In the genomic region with DNA sequence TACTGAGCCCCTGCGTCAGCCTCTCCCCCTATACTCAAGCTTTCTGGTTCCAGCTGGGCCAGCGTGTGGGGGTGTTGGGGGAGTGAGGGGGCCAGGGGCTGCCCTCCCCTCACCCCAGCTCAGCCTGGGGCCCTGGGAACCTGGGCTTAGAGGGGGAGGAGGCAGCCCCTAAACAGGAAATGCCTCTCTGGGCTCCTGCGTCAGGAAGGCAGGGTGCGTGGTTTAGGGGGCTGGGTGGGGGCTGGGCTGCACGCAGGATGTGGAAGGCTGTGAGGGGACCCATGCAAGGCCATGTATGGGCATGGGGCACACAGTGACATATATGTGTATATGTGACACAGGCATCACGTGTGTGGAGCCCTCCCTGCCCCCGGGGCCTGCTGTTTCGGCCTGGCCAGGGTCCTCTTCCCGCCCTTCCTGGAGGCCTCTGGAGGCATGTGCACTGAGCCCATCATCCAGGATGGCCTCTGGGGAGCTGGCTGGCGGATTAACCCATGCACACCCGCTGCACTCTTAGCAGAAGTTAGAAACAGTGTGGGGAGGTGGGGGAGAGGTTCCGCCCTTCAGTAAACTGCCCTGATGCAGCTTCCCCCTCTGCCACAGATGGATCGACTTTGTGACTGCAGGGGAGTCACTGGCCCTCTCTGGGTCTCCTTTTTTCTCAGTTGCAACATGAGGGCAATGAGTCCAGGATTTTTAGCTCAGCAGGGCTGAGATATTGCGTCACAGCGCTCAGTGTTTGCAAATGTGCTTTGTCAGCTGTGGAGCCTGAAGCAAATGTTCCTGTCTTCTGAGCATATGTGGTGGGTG, we compare ENCODE assay signal across 9 cellular contexts. TPM values are rescaled to one million over a fixed set of nuclear protein-coding genes. Genes with fewer than 3 reads are reported as not detected.
DNase-seq lines count a peak whose midpoint lies in the region; ATAC-seq lines count a peak whose summit lies in the region.
"Had no signal": no experiment of that assay in that cellular context is flagged by ENCODE, and none has a peak within 500 bp of the region (broad histone marks: within the 10 kb centered on the region; RNA-seq: fewer than 3 reads in every experiment).

No MANE protein-coding gene starts in this region.

- no peak overlapping the region for H3K4me3 Mint-ChIP-seq in T-helper 2 cell treated with Interferon-gamma antibody and Interleukin-4, amounts not matched to agents 5 μg/mL and 100 μg/mL, for 36 hours
- H3K4me3 Mint-ChIP-seq in naive thymus-derived CD4-positive, alpha-beta T cell = peak overlapping the region; percentile 45 to 89 (median 83)

- H3K9me3 Mint-ChIP-seq in T-helper 2 cell treated with Interferon-gamma antibody and Interleukin-4, amounts not matched to agents 5 μg/mL and 100 μg/mL, for 36 hours = peaks cover 8% of the 10 kb centered on the region
- H3K9me3 Mint-ChIP-seq in naive thymus-derived CD4-positive, alpha-beta T cell = peaks cover 0 to 5% (median 0%) of the 10 kb centered on the region in 11 donors

- peaks cover 25% of the 10 kb centered on the region for H3K4me1 ChIP-seq in effector memory CD4-positive, alpha-beta T cell (ENCODE audit: control insufficient read depth, insufficient read depth, low read length, poor library complexity, severe bottlenecking)
- peaks cover 31 to 60% of the 10 kb centered on the region in 2 donors for H3K4me1 ChIP-seq in naive thymus-derived CD4-positive, alpha-beta T cell (ENCODE audit: control insufficient read depth in 2 of 2, insufficient read depth in 2 of 2, low read length in 2 of 2)

- intact Hi-C loops in naive thymus-derived CD4-positive, alpha-beta T cell (cut with micrococcal nuclease) = loop anchor here in 1 of 2 donors (1.0 to 5.0 kb wide), 3 partner anchors 10 to 1189 kb away; a partner anchor contains a TSS

- peak; percentile 93 for ATAC-seq in naive thymus-derived CD4-positive, alpha-beta T cell
- no peak for ATAC-seq in HG03095 (IDR thresholded peaks at IDR 0.05; ENCODE audit: unreplicated experiment)

- no peaks in the 10 kb centered on the region for H3K27me3 ChIP-seq in effector memory CD4-positive, alpha-beta T cell (replicated peaks; ENCODE audit: control insufficient read depth, insufficient read depth, low read length, poor library complexity, severe bottlenecking)
- H3K27me3 ChIP-seq in naive thymus-derived CD4-positive, alpha-beta T cell (ENCODE audit: control insufficient read depth in 2 of 2, insufficient read depth in 2 of 2, low read length in 2 of 2) = no peaks in the 10 kb centered on the region

- H3K4me1 Mint-ChIP-seq in T-helper 2 cell treated with Interferon-gamma antibody and Interleukin-4, amounts not matched to agents 5 μg/mL and 100 μg/mL, for 36 hours (ENCODE audit: low read depth) = peaks cover 25% of the 10 kb centered on the region
- H3K4me1 Mint-ChIP-seq in naive thymus-derived CD4-positive, alpha-beta T cell = peaks cover 39 to 78% (median 63%) of the 10 kb centered on the region in 7 donors

- POLR2A ChIA-PET in naive thymus-derived CD4-positive, alpha-beta T cell (lab: Charles Lee) = interaction anchor here (0.6 to 2.9 kb wide), 17 partner anchors 9 to 894 kb away, joined by 3 to 26 read pairs (median 4); a partner anchor contains a TSS

- DNase-seq in activated CD4-positive, alpha-beta T cell treated with anti-CD3 and anti-CD28 coated beads for 48 hours = peak; percentile 51
- no peak for DNase-seq in activated CD4-positive, alpha-beta T cell treated with anti-CD3 and anti-CD28 coated beads for 1 hour
- no peak for DNase-seq in T-helper 2 cell treated with Interferon-gamma antibody and Interleukin-4, amounts not matched to agents 5 μg/mL and 100 μg/mL, for 36 hours (ENCODE audit: low spot score)
- peak in 1 of 3 donors; percentile 10 for DNase-seq in effector memory CD4-positive, alpha-beta T cell
- peak in 7 of 9 donors; percentile 79 to 96 (median 86) for DNase-seq in naive thymus-derived CD4-positive, alpha-beta T cell
- DNase-seq in NCI-H1092 (lab: John Stamatoyannopoulos, UW) (no peak), DMS114 treated with DMSO at 0.1 percent for 48 hours (lab: John Stamatoyannopoulos, UW; ENCODE audit: unreplicated experiment) (no peak)

- peaks cover 7% of the 10 kb centered on the region for H3K27me3 Mint-ChIP-seq in T-helper 2 cell treated with Interferon-gamma antibody and Interleukin-4, amounts not matched to agents 5 μg/mL and 100 μg/mL, for 36 hours (ENCODE audit: low read depth)
- H3K27me3 Mint-ChIP-seq in naive thymus-derived CD4-positive, alpha-beta T cell = peaks cover 0 to 9% (median 0%) of the 10 kb centered on the region in 5 donors

- no peaks in the 10 kb centered on the region for H3K36me3 ChIP-seq in effector memory CD4-positive, alpha-beta T cell (ENCODE audit: control insufficient read depth, insufficient read depth, low read length)
- no peaks in the 10 kb centered on the region for H3K36me3 ChIP-seq in naive thymus-derived CD4-positive, alpha-beta T cell (ENCODE audit: control insufficient read depth in 2 of 3, insufficient read depth in 3 of 3, low read length in 3 of 3)

- H3K4me3 ChIP-seq in effector memory CD4-positive, alpha-beta T cell (ENCODE audit: insufficient read depth, low read depth, low read length, poor library complexity, severe bottlenecking) = no peak overlapping the region
- H3K4me3 ChIP-seq in naive thymus-derived CD4-positive, alpha-beta T cell (ENCODE audit: low read length) = peak overlapping the region; percentile 54

- H3K36me3 Mint-ChIP-seq in T-helper 2 cell treated with Interferon-gamma antibody and Interleukin-4, amounts not matched to agents 5 μg/mL and 100 μg/mL, for 36 hours (ENCODE audit: low read depth) = no peaks in the 10 kb centered on the region
- H3K36me3 Mint-ChIP-seq in naive thymus-derived CD4-positive, alpha-beta T cell = peaks cover 0 to 12% (median 0%) of the 10 kb centered on the region in 5 donors

- H3K27ac Mint-ChIP-seq in T-helper 2 cell treated with Interferon-gamma antibody and Interleukin-4, amounts not matched to agents 5 μg/mL and 100 μg/mL, for 36 hours = peak overlapping the region; percentile 22
- H3K27ac Mint-ChIP-seq in naive thymus-derived CD4-positive, alpha-beta T cell = peak overlapping the region; percentile 88 to 100 (median 99)

- peak overlapping the region; percentile 67 for H3K27ac ChIP-seq in effector memory CD4-positive, alpha-beta T cell (ENCODE audit: insufficient read depth, low read length, poor library complexity, severe bottlenecking)
- H3K27ac ChIP-seq in naive thymus-derived CD4-positive, alpha-beta T cell (ENCODE audit: low read depth, low read length) = peak overlapping the region; percentile 99

- CTCF ChIA-PET in naive thymus-derived CD4-positive, alpha-beta T cell (lab: Charles Lee) = interaction anchor here (1.0 to 2.1 kb wide), 3 partner anchors 9 to 69 kb away, joined by 3 to 14 read pairs (median 4); no protein-coding TSS in a partner anchor

- H3K9me3 ChIP-seq in effector memory CD4-positive, alpha-beta T cell (ENCODE audit: control insufficient read depth, low read length) = no peaks in the 10 kb centered on the region
- H3K9me3 ChIP-seq in naive thymus-derived CD4-positive, alpha-beta T cell (ENCODE audit: control insufficient read depth in 2 of 3, low read length in 3 of 3) = no peaks in the 10 kb centered on the region

RNA-seq across cellular contexts. Expression of a gene that starts 1.1 kb away (rescaled TPM):
- 1 to 10 TPM in 4 of 5 experiments, under 1 TPM in 1; 0.36 to 4.6 (median 1.8) TPM for total RNA-seq in naive thymus-derived CD4-positive, alpha-beta T cell
- polyA plus RNA-seq in naive thymus-derived CD4-positive, alpha-beta T cell = 10 to 100 TPM; 10.6 to 10.9 TPM

RNA-seq across cellular contexts. Expression of a gene that starts 18.3 kb away (rescaled TPM):
- total RNA-seq in naive thymus-derived CD4-positive, alpha-beta T cell = 10 to 100 TPM in 3 of 5 experiments, 1 to 10 TPM in 2; 1.4 to 22.9 (median 12.3) TPM
- polyA plus RNA-seq in naive thymus-derived CD4-positive, alpha-beta T cell = 1 to 10 TPM; 2.6 to 9.1 TPM

RNA-seq across cellular contexts. Expression of a gene that starts 26.3 kb away (rescaled TPM):
- under 1 TPM in 2 of 5 experiments, not detected in 3; 0.11 to 0.29 TPM for total RNA-seq in naive thymus-derived CD4-positive, alpha-beta T cell
- polyA plus RNA-seq in naive thymus-derived CD4-positive, alpha-beta T cell = not detected
- total RNA-seq: Daoy had no signal

RNA-seq across cellular contexts. Expression of a gene that starts 26.9 kb away (rescaled TPM):
- 10 to 100 TPM; 35.9 to 50.8 (median 48.4) TPM for total RNA-seq in naive thymus-derived CD4-positive, alpha-beta T cell
- polyA plus RNA-seq in naive thymus-derived CD4-positive, alpha-beta T cell = 10 to 100 TPM; 56.7 to 73.5 TPM

RNA-seq across cellular contexts. Expression of a gene that starts 29.0 kb away (rescaled TPM):
- total RNA-seq in naive thymus-derived CD4-positive, alpha-beta T cell = 10 to 100 TPM; 25.0 to 66.2 (median 33.3) TPM
- polyA plus RNA-seq in naive thymus-derived CD4-positive, alpha-beta T cell = 10 to 100 TPM; 49.3 to 49.5 TPM

Comparison
In these comparisons a context has a peak if more than half of its experiments do, and no peak if none do; other contexts are left out.
1. DNase-seq: peak in activated CD4-positive, alpha-beta T cell treated with anti-CD3 and anti-CD28 coated beads for 48 hours (single experiment) and naive thymus-derived CD4-positive, alpha-beta T cell (7 of 9); none in activated CD4-positive, alpha-beta T cell treated with anti-CD3 and anti-CD28 coated beads for 1 hour (single experiment), T-helper 2 cell treated with Interferon-gamma antibody and Interleukin-4, amounts not matched to agents 5 μg/mL and 100 μg/mL, for 36 hours (single experiment), NCI-H1092 (single experiment) and DMS114 treated with DMSO at 0.1 percent for 48 hours (single experiment).